1 cellular context compared by ENCODE assay signal in genomic region chr7:142939226-142939910, GRCh38.
TF ChIP-seq lines count a peak whose summit lies in the region.

Gene LLCFC1 (plus strand): TSS chr7:142939484. CDS start chr7:142939622, 138 bp downstream.

TF ChIP-seq in GM23338, 12 proteins besides CTCF, POLR2A, EP300 and RAD21 (continued from another document):
- TF ChIP-seq ZNF462 (CRISPR knock-in tag; IDR thresholded peaks at IDR 0.05) (no peak), ETS1 (IDR thresholded peaks at IDR 0.05) (no peak), STAT1 (IDR thresholded peaks at IDR 0.05; ENCODE audit: unreplicated experiment) (no peak), CREB1 (CRISPR knock-in tag; IDR thresholded peaks at IDR 0.05; ENCODE audit: low read depth) (no peak), NANOG (IDR thresholded peaks at IDR 0.05; ENCODE audit: borderline replicate concordance) (no peak), ZNF331 (CRISPR knock-in tag; IDR thresholded peaks at IDR 0.05; ENCODE audit: low read depth) (no peak)
